In the genomic region with DNA sequence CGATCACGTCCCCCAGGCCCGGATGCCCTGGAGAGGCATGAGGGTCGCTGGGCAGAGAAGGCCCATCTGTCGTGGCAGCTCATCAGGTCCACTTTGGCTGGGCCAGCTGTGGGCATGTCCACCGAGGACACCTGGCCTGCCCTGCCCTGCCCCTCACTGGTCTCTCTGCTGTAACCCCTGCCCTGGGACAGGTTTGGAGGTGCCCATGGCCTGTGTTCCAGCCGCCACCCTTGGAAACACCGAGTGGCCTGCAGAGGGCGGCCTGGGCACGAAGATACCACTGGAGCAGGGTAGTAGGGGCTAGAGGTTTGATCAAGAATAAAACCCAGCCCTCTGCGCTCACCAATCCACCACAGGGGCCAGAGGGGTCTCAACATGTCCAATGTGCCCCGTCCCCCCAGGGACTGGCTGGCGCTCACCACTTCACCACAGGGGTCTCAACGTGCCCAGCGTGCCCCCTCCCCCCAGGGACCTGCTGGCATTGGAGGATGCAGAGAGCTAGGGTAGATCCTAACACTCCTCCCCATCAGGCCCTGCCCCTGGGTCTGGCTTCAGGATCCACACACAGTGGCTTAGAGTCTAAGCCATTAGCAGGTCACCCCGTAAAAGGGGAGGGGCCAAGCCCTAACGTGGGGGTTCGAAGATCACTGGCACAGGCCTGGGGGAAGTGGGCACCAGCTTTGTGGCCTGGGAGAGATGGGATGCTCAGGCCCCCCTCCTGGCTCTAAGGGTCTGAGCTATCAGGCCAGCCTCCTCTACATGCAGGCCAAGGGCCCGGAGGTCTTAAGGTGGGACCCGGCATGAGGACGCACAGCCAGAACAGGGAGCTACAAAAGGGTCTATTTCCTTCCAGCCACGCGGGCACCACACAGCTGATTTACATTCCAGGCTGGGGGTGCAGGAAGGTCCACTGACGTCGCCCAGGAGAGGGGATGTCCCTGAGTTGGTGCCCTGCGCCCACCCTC, we compare ENCODE assay signal across 8 cellular contexts. TPM values are rescaled to one million over a fixed set of nuclear protein-coding genes. Genes with fewer than 3 reads are reported as not detected.
A peak's percentile ranks its signal among the peaks of the same experiment; 100 is the strongest.
DNase-seq lines count a peak whose midpoint lies in the region; ATAC-seq and TF ChIP-seq lines count a peak whose summit lies in the region.

No MANE protein-coding gene starts in this region.

- POLR2A ChIA-PET in WTC11 (lab: Charles Lee) = interaction anchor here (1.0 to 1.9 kb wide), 2 partner anchors 15 to 20 kb away, joined by 4 to 7 read pairs; no protein-coding TSS in a partner anchor

- H3K4me3 Mint-ChIP-seq in WTC11 = peak overlapping the region; percentile 62

- peak; percentile 71 for DNase-seq in EH (ENCODE audit: low read depth)
- DNase-seq in LHCN-M2 (ENCODE audit: low read depth) = peak; percentile 59
- DNase-seq in WTC11 (ENCODE audit: low spot score) = peak; percentile 81
- peak; percentile 60 for DNase-seq in central memory CD4-positive, alpha-beta T cell
- peak; percentile 78 to 86 for DNase-seq in left colon
- DNase-seq in stimulated activated CD4-positive, alpha-beta T cell treated with anti-CD3 and anti-CD28 coated beads, TNF-alpha, amount 100 ng/mL, for 24 hours (ENCODE audit: low read depth in 3 of 3) = peak; percentile 45 to 64 (median 55)
- DNase-seq in globus pallidus (ENCODE audit: low spot score) = no peak

- CTCF ChIA-PET in WTC11 (lab: Charles Lee) = interaction anchor here (0.6 to 3.4 kb wide), 19 partner anchors 9 to 273 kb away, joined by 3 to 22 read pairs (median 5); partner anchors contain the start of genes DENND6B, MAPK12 and SCO2

- H3K9me3 Mint-ChIP-seq in WTC11 = no peaks in the 10 kb centered on the region

- no peaks in the 10 kb centered on the region for H3K36me3 Mint-ChIP-seq in WTC11

- TF ChIP-seq CTCF in WTC11 (IDR thresholded peaks at IDR 0.05) = peak; percentile 29; the same call in 1 of the 2 replicates

- intact Hi-C loops in left colon (cut with DNase I, micrococcal nuclease) = loop anchor here in 1 of 2 donors (5.0 kb wide), 1 partner anchor 90 kb away; the partner anchor contains the start of gene PPP6R2

- H3K27me3 Mint-ChIP-seq in WTC11 (ENCODE audit: low read depth) = no peaks in the 10 kb centered on the region; the same call in 1 of the 2 replicates

- peak; percentile 62 for ATAC-seq in WTC11
- peak; percentile 65 for ATAC-seq in left colon
- no peak for ATAC-seq in GM21576 (IDR thresholded peaks at IDR 0.05; ENCODE audit: unreplicated experiment)

- H3K4me1 Mint-ChIP-seq in WTC11 = peaks cover 4% of the 10 kb centered on the region; the same call in 1 of the 2 replicates

- no peak overlapping the region for H3K27ac Mint-ChIP-seq in WTC11

TF ChIP-seq in WTC11, 78 proteins besides CTCF, POLR2A, EP300 and RAD21:
- TF ChIP-seq ZNF121 (CRISPR knock-in tag; IDR thresholded peaks at IDR 0.05) (peak; percentile 39; the same call in 1 of the 2 replicates), AFF4 (CRISPR knock-in tag; IDR thresholded peaks at IDR 0.05; ENCODE audit: borderline replicate concordance) (no peak), NR1H2 (CRISPR knock-in tag; IDR thresholded peaks at IDR 0.05) (no peak), ELF4 (CRISPR knock-in tag; IDR thresholded peaks at IDR 0.05; ENCODE audit: low read depth) (no peak), SMAD3 (CRISPR knock-in tag; IDR thresholded peaks at IDR 0.05; ENCODE audit: borderline replicate concordance) (no peak)
- TF ChIP-seq, protein P1, sequence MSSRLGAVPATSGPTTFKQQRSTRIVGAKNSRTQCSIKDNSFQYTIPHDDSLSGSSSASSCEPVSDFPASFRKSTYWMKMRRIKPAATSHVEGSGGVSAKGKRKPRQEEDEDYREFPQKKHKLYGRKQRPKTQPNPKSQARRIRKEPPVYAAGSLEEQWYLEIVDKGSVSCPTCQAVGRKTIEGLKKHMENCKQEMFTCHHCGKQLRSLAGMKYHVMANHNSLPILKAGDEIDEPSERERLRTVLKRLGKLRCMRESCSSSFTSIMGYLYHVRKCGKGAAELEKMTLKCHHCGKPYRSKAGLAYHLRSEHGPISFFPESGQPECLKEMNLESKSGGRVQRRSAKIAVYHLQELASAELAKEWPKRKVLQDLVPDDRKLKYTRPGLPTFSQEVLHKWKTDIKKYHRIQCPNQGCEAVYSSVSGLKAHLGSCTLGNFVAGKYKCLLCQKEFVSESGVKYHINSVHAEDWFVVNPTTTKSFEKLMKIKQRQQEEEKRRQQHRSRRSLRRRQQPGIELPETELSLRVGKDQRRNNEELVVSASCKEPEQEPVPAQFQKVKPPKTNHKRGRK (CRISPR knock-in tag; IDR thresholded peaks at IDR 0.05; ENCODE audit: borderline replicate concordance) = no peak

RNA-seq across cellular contexts. Expression of gene HDAC10, which starts 1.3 kb away (rescaled TPM):
- total RNA-seq in LHCN-M2 (2014; rRNA removed) = 28.2 and 29.1 TPM in 2 replicates
- polyA plus RNA-seq in LHCN-M2 (2012) = 14.3 TPM
- 31.9 to 40.9 TPM (median 38.2 TPM) in 3 replicates for total RNA-seq in WTC11 (2021)
- 10 to 100 TPM; 48.3 to 49.2 TPM for total RNA-seq in left colon

RNA-seq across cellular contexts. Expression of gene TUBGCP6, which starts 7.5 kb away (rescaled TPM):
- 29.8 and 34.6 TPM in 2 replicates for total RNA-seq in LHCN-M2 (2014; rRNA removed)
- polyA plus RNA-seq in LHCN-M2 (2012) = 10.2 TPM
- 36.3 to 45.4 TPM (median 40.8 TPM) in 3 replicates for total RNA-seq in WTC11 (2021)
- 10 to 100 TPM; 26.3 to 31.6 TPM for total RNA-seq in left colon

RNA-seq across cellular contexts. Expression of gene MAPK12, which starts 9.1 kb away (rescaled TPM):
- total RNA-seq in LHCN-M2 (2014; rRNA removed) (31.2 and 33.8 TPM in 2 replicates), WTC11 (2021) (26.9 to 31.0 TPM (median 28.8 TPM) in 3 replicates), left colon (1 to 10 TPM; 3.0 to 3.1 TPM)
- polyA plus RNA-seq in LHCN-M2 (2012) = 20.4 TPM

RNA-seq across cellular contexts. Expression of gene MAPK11, which starts 17.8 kb away (rescaled TPM):
- total RNA-seq in LHCN-M2 (2014; rRNA removed) (7.6 and 8.3 TPM in 2 replicates), WTC11 (2021) (1.4 to 2.3 TPM (median 1.9 TPM) in 3 replicates), left colon (1 to 10 TPM; 1.2 to 1.9 TPM)
- 7.9 TPM for polyA plus RNA-seq in LHCN-M2 (2012)

RNA-seq across cellular contexts. Expression of gene SELENOO, which starts 51.6 kb away (rescaled TPM):
- total RNA-seq in LHCN-M2 (2014; rRNA removed) (27.2 and 36.7 TPM in 2 replicates), WTC11 (2021) (27.0 to 29.8 TPM (median 28.8 TPM) in 3 replicates), left colon (10 to 100 TPM; 21.9 to 29.6 TPM)
- 15.2 TPM for polyA plus RNA-seq in LHCN-M2 (2012)
